ENCODE assay signal across 10 cellular contexts in the genomic region with DNA sequence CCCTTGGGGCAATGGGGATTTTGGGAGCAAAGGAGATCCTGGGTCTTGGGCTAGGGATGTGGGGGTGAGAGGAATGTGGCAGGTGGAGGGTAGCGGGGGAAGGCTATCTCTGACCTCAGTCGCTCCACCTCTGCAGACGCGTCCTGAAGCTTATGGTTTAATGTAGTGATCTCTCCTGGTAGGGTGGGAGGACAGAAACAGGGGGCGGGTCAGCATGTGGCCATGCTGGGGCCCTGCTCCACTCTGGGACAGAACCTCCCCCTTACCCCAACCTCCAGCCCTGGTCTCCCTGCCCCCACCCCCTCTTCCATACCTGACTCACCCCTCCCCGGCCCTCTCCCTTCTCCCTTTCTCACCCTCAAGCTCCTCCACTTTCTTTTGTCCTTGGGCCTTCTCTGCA. TPM values are rescaled to one million over a fixed set of nuclear protein-coding genes. Genes with fewer than 3 reads are reported as not detected.
DNase-seq lines count a peak whose midpoint lies in the region; ATAC-seq, FAIRE-seq and TF ChIP-seq lines count a peak whose summit lies in the region.
"Had no signal": no experiment of that assay in that cellular context is flagged by ENCODE, and none has a peak within 500 bp of the region (broad histone marks: within the 10 kb centered on the region; RNA-seq: fewer than 3 reads in every experiment).

No MANE protein-coding gene starts in this region.

- TF ChIP-seq POLR2A in H54 (IDR thresholded peaks at IDR 0.05; ENCODE audit: low read depth, low read length) = no peak

- ATAC-seq in right cardiac atrium = no peak
- no peak for ATAC-seq in GM21360 (IDR thresholded peaks at IDR 0.05; ENCODE audit: unreplicated experiment)
- no peak for ATAC-seq in GM21528 (IDR thresholded peaks at IDR 0.05; ENCODE audit: low FRiP score, unreplicated experiment)
- no peak for ATAC-seq in GM21529 (IDR thresholded peaks at IDR 0.05; ENCODE audit: unreplicated experiment)

- no peaks in the 10 kb centered on the region for H3K9me3 ChIP-seq in right cardiac atrium (ENCODE audit: control insufficient read depth, low read length)

- H3K27me3 ChIP-seq in right cardiac atrium (ENCODE audit: control insufficient read depth, insufficient read depth) = no peaks in the 10 kb centered on the region

- 74% methylated on average over 6 of the region's 6 CpGs for WGBS in right cardiac atrium

- intact Hi-C loops in right cardiac atrium (cut with DNase I) = no loop called here

- peak overlapping the region; percentile 12; the same call in 1 of the 2 replicates for H3K27ac ChIP-seq in RWPE1
- H3K27ac ChIP-seq in right cardiac atrium (ENCODE audit: low read length) = peak overlapping the region; percentile 6
- H3K27ac ChIP-seq in skin epidermis = peak overlapping the region in 7 of 21 experiments; percentile 34 to 97 (median 91)

- CTCF ChIA-PET in RWPE1 (lab: Yijun Ruan, JAX) = no interaction called here

- H3K4me3 ChIP-seq in right cardiac atrium (ENCODE audit: low read length) (peak overlapping the region; percentile 38), skin epidermis (peak overlapping the region in 6 of 7 experiments; percentile 14 to 44 (median 33))

- H3K4me1 ChIP-seq in right cardiac atrium (ENCODE audit: control insufficient read depth, insufficient read depth, low read length) = no peaks in the 10 kb centered on the region

- POLR2A ChIA-PET in RWPE1 (lab: Yijun Ruan, JAX; ENCODE audit: low non-redundant PET) = interaction anchor here (0.5 kb wide), 1 partner anchor 391 kb away, joined by 4 read pairs; a partner anchor contains a TSS

- no peak for FAIRE-seq in H54 (lab: Jason Lieb, UNC)
- FAIRE-seq: GM18507 had no signal

- DNase-seq in H54 (ENCODE audit: insufficient read length, low spot score) (peak; percentile 1), RWPE1 (ENCODE audit: low spot score) (no peak), right cardiac atrium (no peak)
- DNase-seq: NCI-H2107 had no signal

- TF ChIP-seq CTCF in RWPE1 (conservative IDR thresholded peaks at IDR 0.05; ENCODE audit: low read depth) = no peak

RNA-seq across cellular contexts. Expression of a gene that starts 1.4 kb away (rescaled TPM):
- 10 to 100 TPM; 32.3 to 56.3 (median 39.6) TPM for total RNA-seq in right cardiac atrium
- 45.1 TPM for polyA plus RNA-seq in right cardiac atrium

RNA-seq across cellular contexts. Expression of a gene that starts 10.0 kb away (rescaled TPM):
- under 1 TPM in 1 of 4 donors, not detected in 3; 0.43 TPM for total RNA-seq in right cardiac atrium
- polyA plus RNA-seq in right cardiac atrium = not detected
- total RNA-seq: glomerular endothelial cell had no signal

RNA-seq across cellular contexts. Expression of a gene that starts 15.8 kb away (rescaled TPM):
- total RNA-seq in right cardiac atrium = 10 to 100 TPM; 20.6 to 27.2 (median 23.4) TPM
- 30.5 TPM for polyA plus RNA-seq in right cardiac atrium

RNA-seq across cellular contexts. Expression of a gene that starts 26.9 kb away (rescaled TPM):
- 100 to 1,000 TPM; 105 to 113 (median 108) TPM for total RNA-seq in right cardiac atrium
- polyA plus RNA-seq in right cardiac atrium = 81.7 TPM

RNA-seq across cellular contexts. Expression of a gene that starts 44.5 kb away (rescaled TPM):
- under 1 TPM in 3 of 4 donors, not detected in 1; 0.22 to 0.42 (median 0.34) TPM for total RNA-seq in right cardiac atrium
- polyA plus RNA-seq in right cardiac atrium = 0.43 TPM
